Comparison of ENCODE assay signal across 1 cellular context in genomic region chr17:18043491-18043890, GRCh38.
TF ChIP-seq lines count a peak whose summit lies in the region.

No MANE protein-coding gene starts in this region.

TF ChIP-seq in K562, 482 proteins besides CTCF, POLR2A, EP300 and RAD21 (continued from another document):
- TF ChIP-seq E2F8 (IDR thresholded peaks at IDR 0.05; ENCODE audit: low read depth, partially characterized antibody) (no peak), GTF2F1 (IDR thresholded peaks at IDR 0.05; ENCODE audit: low read depth, low read length) (no peak), ESRRB (CRISPR knock-in tag; IDR thresholded peaks at IDR 0.05; ENCODE audit: borderline replicate concordance) (no peak)
